8 cellular contexts compared by ENCODE assay signal in genomic region chr14:24274101-24274543, GRCh38. TPM values are rescaled to one million over a fixed set of nuclear protein-coding genes. Genes with fewer than 3 reads are reported as not detected.
A peak's percentile ranks its signal among the peaks of the same experiment; 100 is the strongest.
DNase-seq lines count a peak whose midpoint lies in the region; FAIRE-seq and TF ChIP-seq lines count a peak whose summit lies in the region.

No MANE protein-coding gene starts in this region.

- DNase-seq in GM18507 (ENCODE audit: extremely low spot score, insufficient read length, low read depth) = peak; percentile 50
- DNase-seq in NOMO-1 (lab: John Stamatoyannopoulos, UW; ENCODE audit: unreplicated experiment in 2 of 2) = peak; percentile 75 to 92
- peak; percentile 48 for DNase-seq in activated naive CD4-positive, alpha-beta T cell treated with anti-CD3 and anti-CD28 coated beads, Interleukin-2, amount 10 ng/mL, durations not matched to agents 7 days and 5 days
- DNase-seq in stimulated activated CD4-positive, alpha-beta T cell treated with anti-CD3 and anti-CD28 coated beads, Interleukin-12 subunit alpha, Interleukin-12 subunit beta, amount 100 ng/mL, for 4 hours = peak; percentile 34
- DNase-seq in uterus = no peak
- no peak for DNase-seq in activated CD4-positive, CD25-positive, alpha-beta regulatory T cell treated with anti-CD3 and anti-CD28 coated beads, Interleukin-2, amount 50 U/mL, for 72 hours
- DNase-seq in DMS 273 treated with DMSO at 0.1 percent for 48 hours (lab: John Stamatoyannopoulos, UW) = no peak

- no peak for TF ChIP-seq POLR2A in uterus (IDR thresholded peaks at IDR 0.05)

- H3K27ac ChIP-seq in HEK293 (ENCODE audit: extremely low read depth, low read depth, low read length) = no peak overlapping the region
- no peak overlapping the region for H3K27ac ChIP-seq in uterus

- H3K4me3 Mint-ChIP-seq in activated naive CD4-positive, alpha-beta T cell treated with anti-CD3 and anti-CD28 coated beads, Interleukin-2, amount 10 ng/mL, durations not matched to agents 7 days and 5 days = no peak overlapping the region

- H3K27me3 ChIP-seq in uterus = no peaks in the 10 kb centered on the region

- intact Hi-C loops in uterus (cut with DNase I; ENCODE audit: low total_unique reads) = no loop called here

- POLR2A ChIA-PET in HEK293 (lab: Yijun Ruan, JAX) = interaction anchor here (0.7 kb wide), 2 partner anchors 9 to 22 kb away, joined by 3 to 4 read pairs; no protein-coding TSS in a partner anchor

- TF ChIP-seq CTCF in HEK293 (tag by site-specific recombination; IDR thresholded peaks at IDR 0.05) (no peak), uterus (IDR thresholded peaks at IDR 0.05) (no peak)

- peaks cover 70% of the 10 kb centered on the region for H3K4me1 Mint-ChIP-seq in activated naive CD4-positive, alpha-beta T cell treated with anti-CD3 and anti-CD28 coated beads, Interleukin-2, amount 10 ng/mL, durations not matched to agents 7 days and 5 days

- peak; percentile 90 for FAIRE-seq in GM18507 (lab: Jason Lieb, UNC)

- H3K4me1 ChIP-seq in HEK293 (ENCODE audit: control insufficient read depth, insufficient read depth, low read length) (peaks cover 3% of the 10 kb centered on the region; the same call in 1 of the 2 replicates), uterus (no peaks in the 10 kb centered on the region)

- H3K36me3 ChIP-seq in HEK293 (ENCODE audit: control insufficient read depth in 2 of 2, insufficient read depth in 1 of 2, low read length in 2 of 2) (peaks cover 0 to 6% of the 10 kb centered on the region in 2 experiments; a peak in 1 of 3 replicates), uterus (no peaks in the 10 kb centered on the region)

- peak overlapping the region; percentile 84 for H3K27ac Mint-ChIP-seq in activated naive CD4-positive, alpha-beta T cell treated with anti-CD3 and anti-CD28 coated beads, Interleukin-2, amount 10 ng/mL, durations not matched to agents 7 days and 5 days

- no peaks in the 10 kb centered on the region for H3K27me3 Mint-ChIP-seq in activated naive CD4-positive, alpha-beta T cell treated with anti-CD3 and anti-CD28 coated beads, Interleukin-2, amount 10 ng/mL, durations not matched to agents 7 days and 5 days

- CTCF ChIA-PET in HEK293 (lab: Yijun Ruan, JAX) = interaction anchor here (0.9 to 1.8 kb wide), 4 partner anchors 19 to 31 kb away, joined by 5 to 14 read pairs (median 8); partner anchors contain the start of gene TINF2
- CTCF ChIA-PET in activated naive CD4-positive, alpha-beta T cell treated with anti-CD3 and anti-CD28 coated beads, Interleukin-2, amount 10 ng/mL, durations not matched to agents 7 days and 5 days (lab: Charles Lee) = interaction anchor here (0.7 to 12.6 kb wide), 15 partner anchors 16 to 158 kb away, joined by 3 to 110 read pairs (median 4); partner anchors contain the start of genes CIDEB, DHRS1, LTB4R2 and MDP1

- H3K9me3 ChIP-seq in HEK293 (ENCODE audit: control insufficient read depth, insufficient read depth, low read depth, low read length) (no peaks in the 10 kb centered on the region), uterus (no peaks in the 10 kb centered on the region)

- H3K4me3 ChIP-seq in HEK293 (ENCODE audit: low read depth, low read length) (no peak overlapping the region), uterus (no peak overlapping the region)

- H3K9me3 Mint-ChIP-seq in activated naive CD4-positive, alpha-beta T cell treated with anti-CD3 and anti-CD28 coated beads, Interleukin-2, amount 10 ng/mL, durations not matched to agents 7 days and 5 days = no peaks in the 10 kb centered on the region

- peaks cover 4% of the 10 kb centered on the region for H3K36me3 Mint-ChIP-seq in activated naive CD4-positive, alpha-beta T cell treated with anti-CD3 and anti-CD28 coated beads, Interleukin-2, amount 10 ng/mL, durations not matched to agents 7 days and 5 days

TF ChIP-seq in HEK293, 187 proteins besides CTCF, POLR2A, EP300 and RAD21:
- TF ChIP-seq ZNF843 (tag by site-specific recombination; IDR thresholded peaks at IDR 0.05) (no peak), ZBTB17 (tag by site-specific recombination; IDR thresholded peaks at IDR 0.05) (0 out of 2 replicates have a peak, but pooled peaks have one; percentile 44)

RNA-seq across cellular contexts. Expression of gene RABGGTA, which starts 2.7 kb away (rescaled TPM):
- total RNA-seq in uterus = 10 to 100 TPM in 3 of 4 donors, 1 to 10 TPM in 1; 9.2 to 67.9 (median 23.2) TPM

RNA-seq across cellular contexts. Expression of gene TGM1, which starts 11.1 kb away (rescaled TPM):
- 1 to 10 TPM in 2 of 4 donors, not detected in 2; 1.6 to 3.2 TPM for total RNA-seq in uterus

RNA-seq across cellular contexts. Expression of gene DHRS1, which starts 25.5 kb away (rescaled TPM):
- 10 to 100 TPM; 17.0 to 52.4 (median 37.7) TPM for total RNA-seq in uterus

RNA-seq across cellular contexts. Expression of gene NOP9, which starts 25.5 kb away (rescaled TPM):
- 10 to 100 TPM in 3 of 4 donors, 1 to 10 TPM in 1; 5.0 to 23.5 (median 22.5) TPM for total RNA-seq in uterus

RNA-seq across cellular contexts. Expression of gene TINF2, which starts 31.7 kb away (rescaled TPM):
- total RNA-seq in uterus = 100 to 1,000 TPM in 1 of 4 donors, 10 to 100 TPM in 3; 41.0 to 123 (median 66.8) TPM

Comparison
In these comparisons a context has a peak if more than half of its experiments do, and no peak if none do; other contexts are left out.
1. DNase-seq: peak in GM18507 (single experiment), NOMO-1 (2 of 2), activated naive CD4-positive, alpha-beta T cell treated with anti-CD3 and anti-CD28 coated beads, Interleukin-2, amount 10 ng/mL, durations not matched to agents 7 days and 5 days (single experiment) and stimulated activated CD4-positive, alpha-beta T cell treated with anti-CD3 and anti-CD28 coated beads, Interleukin-12 subunit alpha, Interleukin-12 subunit beta, amount 100 ng/mL, for 4 hours (single experiment); none in uterus (0 of 2), activated CD4-positive, CD25-positive, alpha-beta regulatory T cell treated with anti-CD3 and anti-CD28 coated beads, Interleukin-2, amount 50 U/mL, for 72 hours (single experiment) and DMS 273 treated with DMSO at 0.1 percent for 48 hours (single experiment).